In the genomic region with DNA sequence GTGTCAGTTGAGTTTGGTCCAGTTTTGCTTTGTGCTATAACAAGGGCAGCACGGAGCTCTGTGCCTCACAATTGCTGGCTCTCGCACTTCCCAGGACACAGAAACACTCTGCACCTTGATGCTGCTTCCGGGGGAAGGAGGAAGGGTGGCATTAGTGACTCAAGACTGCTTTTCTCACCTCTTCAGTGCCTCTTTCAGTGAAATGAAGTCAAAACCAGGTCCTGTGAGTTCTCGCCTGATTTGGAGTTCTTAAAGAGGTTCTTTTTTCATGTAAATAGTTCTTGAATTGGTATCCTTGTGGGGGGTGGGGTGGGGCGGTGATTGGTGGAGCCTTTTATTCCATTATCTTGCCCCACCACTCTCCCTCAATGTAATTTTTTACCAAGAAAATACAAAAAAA, we compare ENCODE assay signal across 24 cellular contexts.
"Had no signal": no experiment of that assay in that cellular context is flagged by ENCODE, and none has a peak within 500 bp of the region (broad histone marks: within the 10 kb centered on the region; RNA-seq: fewer than 3 reads in every experiment).

No MANE protein-coding gene starts in this region.

- H3K9me3 ChIP-seq: esophagus squamous epithelium, gastroesophageal sphincter, neutrophil, psoas muscle, right lobe of liver, suprapubic skin, thyroid gland had no signal

- H3K27ac Mint-ChIP-seq: immature natural killer cell; naive thymus-derived CD4-positive, alpha-beta T cell; stimulated activated effector memory CD8-positive, alpha-beta T cell treated with anti-CD3 and anti-CD28 coated beads, Interleukin-12 subunit alpha, Interleukin-12 subunit beta, amount 100 ng/mL, for 72 hours; type B pancreatic cell had no signal

- H3K36me3 ChIP-seq: esophagus squamous epithelium, gastroesophageal sphincter, left lung, lower lobe of right lung, neutrophil, right lobe of liver, suprapubic skin, thyroid gland had no signal

- H3K27me3 ChIP-seq: esophagus squamous epithelium, gastroesophageal sphincter, left lung, neutrophil, right lobe of liver, suprapubic skin, thyroid gland had no signal

- H3K27me3 Mint-ChIP-seq: type B pancreatic cell had no signal

- H3K4me1 ChIP-seq: esophagus squamous epithelium, gastroesophageal sphincter, left lung, lower lobe of right lung, psoas muscle, right lobe of liver, suprapubic skin, thyroid gland had no signal

- H3K9me3 Mint-ChIP-seq: type B pancreatic cell had no signal

- DNase-seq: cortex of kidney; dorsolateral prefrontal cortex; effector CD8-positive, alpha-beta T cell; esophagus squamous epithelium; foreskin fibroblast; glutamatergic neuron; immature natural killer cell; left lung; lower lobe of right lung; mesenchymal stem cell; naive thymus-derived CD4-positive, alpha-beta T cell; psoas muscle; retina; right lobe of liver; stimulated activated CD4-positive, alpha-beta T cell treated with anti-CD3 and anti-CD28 coated beads, Interleukin-4, amount 100 ng/mL, for 1 hour; stimulated activated CD8-positive, alpha-beta memory T cell treated with anti-CD3 and anti-CD28 coated beads, Interleukin-4, amount 100 ng/mL, for 48 hours; stimulated activated naive CD8-positive, alpha-beta T cell treated with anti-CD3 and anti-CD28 coated beads, Interleukin-15, Interleukin-2, amounts not matched to agents 100 U/mL and 50 U/mL, for 24 hours; thyroid gland had no signal

- H3K4me3 Mint-ChIP-seq: immature natural killer cell; naive thymus-derived CD4-positive, alpha-beta T cell; stimulated activated effector memory CD8-positive, alpha-beta T cell treated with anti-CD3 and anti-CD28 coated beads, Interleukin-12 subunit alpha, Interleukin-12 subunit beta, amount 100 ng/mL, for 72 hours; type B pancreatic cell had no signal

- H3K36me3 Mint-ChIP-seq: immature natural killer cell; naive thymus-derived CD4-positive, alpha-beta T cell; stimulated activated effector memory CD8-positive, alpha-beta T cell treated with anti-CD3 and anti-CD28 coated beads, Interleukin-12 subunit alpha, Interleukin-12 subunit beta, amount 100 ng/mL, for 72 hours; type B pancreatic cell had no signal

- H3K4me1 Mint-ChIP-seq: immature natural killer cell; naive thymus-derived CD4-positive, alpha-beta T cell; stimulated activated effector memory CD8-positive, alpha-beta T cell treated with anti-CD3 and anti-CD28 coated beads, Interleukin-12 subunit alpha, Interleukin-12 subunit beta, amount 100 ng/mL, for 72 hours had no signal

- ATAC-seq: gastroesophageal sphincter; left lung; lower lobe of right lung; naive thymus-derived CD4-positive, alpha-beta T cell; psoas muscle; right lobe of liver; stimulated activated effector memory CD8-positive, alpha-beta T cell treated with anti-CD3 and anti-CD28 coated beads, Interleukin-12 subunit alpha, Interleukin-12 subunit beta, amount 100 ng/mL, for 72 hours; stimulated activated naive CD8-positive, alpha-beta T cell treated with anti-CD3 and anti-CD28 coated beads, Interleukin-15, Interleukin-2, amounts not matched to agents 100 U/mL and 50 U/mL, for 24 hours had no signal

- H3K4me3 ChIP-seq: dorsolateral prefrontal cortex, esophagus squamous epithelium, gastroesophageal sphincter, left lung, lower lobe of right lung, psoas muscle, right lobe of liver, suprapubic skin, thyroid gland had no signal

- H3K27ac ChIP-seq: dorsolateral prefrontal cortex, epithelial cell of prostate, esophagus squamous epithelium, gastroesophageal sphincter, left lung, lower lobe of right lung, neutrophil, psoas muscle, right lobe of liver, suprapubic skin, thyroid gland had no signal
